Comparison of ENCODE assay signal across 8 cellular contexts in the genomic region with DNA sequence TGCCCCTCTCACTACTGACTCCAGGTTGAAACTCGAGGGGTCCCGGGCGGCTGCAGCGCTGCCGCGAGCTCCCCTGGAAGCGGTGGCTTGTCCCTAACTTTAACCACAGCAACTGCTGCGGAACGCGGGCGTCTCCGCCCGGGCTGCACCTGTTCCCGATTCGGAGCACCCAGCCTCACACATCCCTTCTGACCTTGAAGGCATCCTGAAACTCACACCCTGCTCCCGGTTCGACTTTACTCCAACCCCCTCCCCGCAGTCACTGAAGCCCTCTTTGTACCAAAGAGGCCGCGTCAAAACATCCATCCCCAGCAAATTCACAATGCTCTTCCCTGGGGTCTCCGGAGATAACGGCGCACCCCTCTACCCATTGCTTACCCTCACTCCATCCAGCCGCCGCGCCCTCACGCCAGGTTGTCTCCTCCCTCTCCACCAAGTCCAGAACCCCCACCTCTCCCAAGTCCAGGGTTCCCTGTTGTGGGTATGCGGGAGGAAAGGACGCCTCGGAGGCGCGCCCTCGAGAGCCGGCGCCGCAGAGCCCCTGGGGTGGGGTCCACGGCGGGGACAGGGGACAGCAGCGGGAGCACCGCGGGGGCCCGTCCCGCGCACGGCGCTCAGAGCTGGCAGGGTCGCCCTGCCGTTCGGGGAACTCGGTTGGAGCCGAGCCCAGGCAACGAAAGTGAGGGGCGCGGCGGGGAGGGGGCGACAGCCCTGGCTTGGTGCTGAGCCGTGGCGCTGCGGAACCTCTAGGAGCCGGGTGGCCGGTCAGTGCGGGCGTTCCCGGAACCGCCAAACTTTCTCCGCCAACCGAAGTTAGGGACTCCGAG. TPM values are rescaled to one million over a fixed set of nuclear protein-coding genes. Genes with fewer than 3 reads are reported as not detected.
DNase-seq lines count a peak whose midpoint lies in the region; ATAC-seq and TF ChIP-seq lines count a peak whose summit lies in the region.

No MANE protein-coding gene starts in this region.

- TF ChIP-seq CTCF in lower leg skin (IDR thresholded peaks at IDR 0.05), result no peak

- intact Hi-C loops in lower leg skin (cut with DNase I; ENCODE audit: low total_unique reads) (no loop called here), aorta (cut with DNase I) (loop anchor here in 1 of 2 donors (2.0 kb wide), 2 partner anchors 135 to 183 kb away; no protein-coding TSS in a partner anchor)

- H3K9me3 ChIP-seq in aorta (ENCODE audit: control insufficient read depth, low read length), result no peaks in the 10 kb centered on the region

- TF ChIP-seq POLR2A in lower leg skin (IDR thresholded peaks at IDR 0.05), result no peak

- peaks cover 17% of the 10 kb centered on the region for H3K4me1 Mint-ChIP-seq in activated naive CD8-positive, alpha-beta T cell treated with anti-CD3 and anti-CD28 coated beads for 36 hours

- H3K4me3 ChIP-seq in lower leg skin (ENCODE audit: low read depth, poor library complexity, severe bottlenecking) (peak overlapping the region; percentile 51), aorta (ENCODE audit: low read length in 2 of 2) (peak overlapping the region; percentile 85 to 95)

- H3K36me3 ChIP-seq in aorta (ENCODE audit: control insufficient read depth in 1 of 2, insufficient read depth in 2 of 2, low read length in 1 of 2), result no peaks in the 10 kb centered on the region

- H3K27me3 ChIP-seq in aorta (ENCODE audit: control insufficient read depth in 1 of 2, insufficient read depth in 2 of 2, low read length in 1 of 2), result no peaks in the 10 kb centered on the region

- peaks cover 81% of the 10 kb centered on the region for H3K27me3 Mint-ChIP-seq in activated naive CD8-positive, alpha-beta T cell treated with anti-CD3 and anti-CD28 coated beads for 36 hours

- no peak overlapping the region for H3K27ac Mint-ChIP-seq in activated naive CD8-positive, alpha-beta T cell treated with anti-CD3 and anti-CD28 coated beads for 36 hours

- H3K27ac ChIP-seq in aorta (ENCODE audit: low read depth in 1 of 2, low read length in 2 of 2), result no peak overlapping the region

- ATAC-seq in aorta (ENCODE audit: low FRiP score) (peak; percentile 12), HG03175 (IDR thresholded peaks at IDR 0.05; ENCODE audit: unreplicated experiment) (no peak), GM21526 (IDR thresholded peaks at IDR 0.05; ENCODE audit: low FRiP score, unreplicated experiment) (no peak)

- H3K9me3 Mint-ChIP-seq in activated naive CD8-positive, alpha-beta T cell treated with anti-CD3 and anti-CD28 coated beads for 36 hours, result no peaks in the 10 kb centered on the region

- peak; percentile 2 for DNase-seq in stimulated activated CD4-positive, alpha-beta T cell treated with anti-CD3 and anti-CD28 coated beads, Interleukin-4, amount 100 ng/mL, for 1 hour
- DNase-seq in stimulated activated CD4-positive, alpha-beta T cell treated with anti-CD3 and anti-CD28 coated beads, Interleukin-1b, Interleukin-23, amount 100 ng/mL, for 48 hours, result no peak
- DNase-seq in activated naive CD8-positive, alpha-beta T cell treated with anti-CD3 and anti-CD28 coated beads for 36 hours, result no peak
- DNase-seq in lower leg skin (ENCODE audit: low spot score in 2 of 2) (no peak), aorta (peak in 1 of 2 donors; percentile 42), AG08396 (ENCODE audit: low spot score) (no peak)

- 2% methylated on average over 45 to 65 of the region's 68 CpGs for WGBS in lower leg skin, 2 donors
- WGBS in aorta, 2 donors, result 1% methylated on average over 68 of the region's 68 CpGs

- peak overlapping the region; percentile 7 for H3K4me3 Mint-ChIP-seq in activated naive CD8-positive, alpha-beta T cell treated with anti-CD3 and anti-CD28 coated beads for 36 hours

- H3K4me1 ChIP-seq in aorta (ENCODE audit: control insufficient read depth in 1 of 2, insufficient read depth in 2 of 2, low read length in 2 of 2), result no peaks in the 10 kb centered on the region

- no peaks in the 10 kb centered on the region for H3K36me3 Mint-ChIP-seq in activated naive CD8-positive, alpha-beta T cell treated with anti-CD3 and anti-CD28 coated beads for 36 hours

RNA-seq across cellular contexts. Expression of a gene that starts 0.9 kb away (rescaled TPM):
- under 1 TPM in 1 of 2 experiments, not detected in 1; 0.78 TPM for total RNA-seq in activated naive CD8-positive, alpha-beta T cell treated with anti-CD3 and anti-CD28 coated beads for 36 hours
- total RNA-seq in lower leg skin (10 to 100 TPM; 53.1 to 74.8 (median 55.2) TPM), aorta (1 to 10 TPM; 1.2 to 4.5 TPM)
- polyA plus RNA-seq in aorta, result 10 to 100 TPM in 1 of 2 donors, under 1 TPM in 1; 0.92 to 20.3 TPM

Comparison
In these comparisons a context has a peak if more than half of its experiments do, and no peak if none do; other contexts are left out.
1. RNA of a gene that starts 0.9 kb away (total RNA-seq): 53.1 to 74.8 TPM in lower leg skin; 1.2 to 4.5 TPM in aorta and 0.78 TPM in activated naive CD8-positive, alpha-beta T cell treated with anti-CD3 and anti-CD28 coated beads for 36 hours; every median in the first group is over 4 times any median in the second.